In genomic region chr6:11899645-11900044, GRCh38 we compare ENCODE assay signal across 8 cellular contexts.
"Had no signal": no experiment of that assay in that cellular context is flagged by ENCODE, and none has a peak within 500 bp of the region (broad histone marks: within the 10 kb centered on the region; RNA-seq: fewer than 3 reads in every experiment).

No MANE protein-coding gene starts in this region.

- DNase-seq: IMR-90, KBM-7, KG1 had no signal

- H3K4me3 Mint-ChIP-seq: IgD-negative memory B cell had no signal

- H3K4me2 ChIP-seq: KMS-11 had no signal

- H3K9ac ChIP-seq: KMS-11 had no signal

- H3K27ac ChIP-seq: HL-60, KMS-11 had no signal

- ATAC-seq: HepG2 had no signal

- FAIRE-seq: HepG2, HTR-8/SVneo had no signal
